Comparison of ENCODE assay signal across 26 cellular contexts in the genomic region with DNA sequence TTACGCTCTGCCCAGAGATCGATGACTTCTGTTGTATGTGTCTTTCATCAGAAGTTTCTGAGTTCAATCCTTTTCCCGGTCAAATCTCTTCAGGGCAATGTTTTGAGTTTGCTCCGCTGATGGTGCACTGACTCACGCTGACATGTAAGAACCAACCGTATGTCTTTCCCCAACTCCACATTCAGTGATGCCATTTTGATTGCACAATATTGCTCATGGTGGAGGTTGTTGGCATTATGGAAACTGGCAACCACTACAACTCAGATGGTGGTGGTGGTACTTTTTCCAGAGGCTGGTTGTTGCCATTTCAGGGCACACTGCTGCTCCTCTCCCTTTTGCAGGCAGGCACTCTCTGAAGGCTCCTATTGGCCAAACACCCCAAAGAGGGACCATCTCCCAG.
DNase-seq lines count a peak whose midpoint lies in the region; ATAC-seq, FAIRE-seq and TF ChIP-seq lines count a peak whose summit lies in the region.
"Had no signal": no experiment of that assay in that cellular context is flagged by ENCODE, and none has a peak within 500 bp of the region (broad histone marks: within the 10 kb centered on the region; RNA-seq: fewer than 3 reads in every experiment).

No MANE protein-coding gene starts in this region.

- H2AFZ ChIP-seq in HepG2 (ENCODE audit: low read length) (no peak overlapping the region), K562 (ENCODE audit: low read depth, low read length) (no peak overlapping the region), neural progenitor cell (replicated peaks) (peak overlapping the region; percentile 76)

- H3K4me1 Mint-ChIP-seq in neural progenitor cell (no peaks in the 10 kb centered on the region), endothelial cell (ENCODE audit: unreplicated experiment) (no peaks in the 10 kb centered on the region)
- H3K4me1 Mint-ChIP-seq: B cell had no signal

- TF ChIP-seq CTCF in HepG2 (CRISPR knock-in tag; IDR thresholded peaks at IDR 0.05), result no peak
- TF ChIP-seq CTCF in right lobe of liver (IDR thresholded peaks at IDR 0.05), result no peak
- TF ChIP-seq CTCF in K562 (IDR thresholded peaks at IDR 0.05 in 2 of 3, conservative IDR thresholded peaks at IDR 0.05 in 1 of 3; ENCODE audit: insufficient read depth in 2 of 3, low read depth in 1 of 3, low read length in 3 of 3), result no peak
- no peak for TF ChIP-seq CTCF in neural progenitor cell (IDR thresholded peaks at IDR 0.05)
- TF ChIP-seq CTCF in endothelial cell (IDR thresholded peaks at IDR 0.05; ENCODE audit: unreplicated experiment), result no peak

- no peaks in the 10 kb centered on the region for H3K9me1 ChIP-seq in K562 (ENCODE audit: control insufficient read depth, insufficient read depth, low read length)

- H3K27me3 ChIP-seq in HepG2 (ENCODE audit: control insufficient read depth in 1 of 2, insufficient read depth in 2 of 2, low read length in 2 of 2), result no peaks in the 10 kb centered on the region; a peak in 1 of 5 replicates
- H3K27me3 ChIP-seq in right lobe of liver, result no peaks in the 10 kb centered on the region
- no peaks in the 10 kb centered on the region for H3K27me3 ChIP-seq in K562 (ENCODE audit: control insufficient read depth in 2 of 2, insufficient read depth in 2 of 2, low read length in 2 of 2)
- H3K27me3 ChIP-seq in neural progenitor cell, result no peaks in the 10 kb centered on the region
- H3K27me3 ChIP-seq: BLaER1 treated with 17β-estradiol and CSF1 and Interleukin-3, amounts not matched to agents 10 nM and 100 nM had no signal

- FAIRE-seq in HepG2 (lab: Jason Lieb, UNC), result no peak
- no peak for FAIRE-seq in K562 (lab: Jason Lieb, UNC)
- FAIRE-seq: A549, D721Med, G401.6, GM12878, GM12892, GM18507, GM19239 had no signal

- H3K9me3 ChIP-seq in HepG2 (ENCODE audit: low read length) (peaks cover 90% of the 10 kb centered on the region), right lobe of liver (no peaks in the 10 kb centered on the region), K562 (replicated peaks; ENCODE audit: control insufficient read depth, insufficient read depth, low read depth, low read length) (no peaks in the 10 kb centered on the region), neural progenitor cell (ENCODE audit: low read depth) (no peaks in the 10 kb centered on the region)

- no peak overlapping the region for H3K4me3 ChIP-seq in HepG2 (replicated peaks in 1 of 3; ENCODE audit: insufficient read depth in 1 of 3, low read depth in 2 of 3, low read length in 3 of 3)
- H3K4me3 ChIP-seq in right lobe of liver, result no peak overlapping the region
- no peak overlapping the region for H3K4me3 ChIP-seq in K562
- H3K4me3 ChIP-seq in neural progenitor cell, result no peak overlapping the region
- H3K4me3 ChIP-seq: A549; BLaER1 treated with 17β-estradiol and CSF1 and Interleukin-3, amounts not matched to agents 10 nM and 100 nM; GM12878 had no signal

- ATAC-seq in HepG2, result no peak
- no peak for ATAC-seq in right lobe of liver
- no peak for ATAC-seq in K562
- ATAC-seq in GM18868 (IDR thresholded peaks at IDR 0.05; ENCODE audit: unreplicated experiment), result no peak
- ATAC-seq in GM19397 (IDR thresholded peaks at IDR 0.05; ENCODE audit: unreplicated experiment), result no peak
- ATAC-seq: A549; CD8-positive, alpha-beta T cell; GM12878 had no signal

- H3K9ac ChIP-seq in HepG2 (ENCODE audit: insufficient read depth, low read depth, low read length), result no peak overlapping the region
- no peak overlapping the region for H3K9ac ChIP-seq in K562 (ENCODE audit: insufficient read depth in 1 of 2, low read depth in 2 of 2, low read length in 2 of 2)
- H3K9ac ChIP-seq in neural progenitor cell, result no peak overlapping the region
- H3K9ac ChIP-seq: BLaER1 treated with 17β-estradiol and CSF1 and Interleukin-3, amounts not matched to agents 10 nM and 100 nM had no signal

- no peak for TF ChIP-seq RAD21 in HepG2 (CRISPR knock-in tag; IDR thresholded peaks at IDR 0.05)
- no peak for TF ChIP-seq RAD21 in K562 (CRISPR knock-in tag; conservative IDR thresholded peaks at IDR 0.05 in 1 of 2, IDR thresholded peaks at IDR 0.05 in 1 of 2)

- H3F3A ChIP-seq in neural progenitor cell (ENCODE audit: low read depth), result no peaks in the 10 kb centered on the region

- H3K79me2 ChIP-seq in HepG2 (ENCODE audit: insufficient read depth, low read length) (no peaks in the 10 kb centered on the region), K562 (ENCODE audit: control insufficient read depth, insufficient read depth, low read length) (no peaks in the 10 kb centered on the region), neural progenitor cell (ENCODE audit: low read depth) (no peaks in the 10 kb centered on the region)

- CTCF ChIA-PET in HepG2 (lab: Yijun Ruan, JAX; ENCODE audit: low intra/inter-chr PET ratio, low total read pairs), result no interaction called here
- CTCF ChIA-PET in K562 (lab: Yijun Ruan, JAX; ENCODE audit: low intra/inter-chr PET ratio), result no interaction called here

- TF ChIP-seq EP300 in HepG2 (IDR thresholded peaks at IDR 0.05; ENCODE audit: low read depth in 2 of 2, low read length in 2 of 2) (no peak), HepG2 (CRISPR knock-in tag; IDR thresholded peaks at IDR 0.05; ENCODE audit: borderline replicate concordance) (no peak), K562 (IDR thresholded peaks at IDR 0.05; ENCODE audit: low read length) (no peak)

- H3K4me3 Mint-ChIP-seq in neural progenitor cell (no peak overlapping the region), endothelial cell (ENCODE audit: unreplicated experiment) (no peak overlapping the region)
- H3K4me3 Mint-ChIP-seq: B cell; CD4-positive, alpha-beta T cell; CD8-positive, alpha-beta T cell had no signal

- H3K36me3 Mint-ChIP-seq in neural progenitor cell, result no peaks in the 10 kb centered on the region
- peaks cover 7% of the 10 kb centered on the region for H3K36me3 Mint-ChIP-seq in endothelial cell (ENCODE audit: low read depth, unreplicated experiment)
- H3K36me3 Mint-ChIP-seq: CD8-positive, alpha-beta T cell had no signal

- H4K20me1 ChIP-seq in HepG2 (ENCODE audit: insufficient read depth, low read length) (no peaks in the 10 kb centered on the region), K562 (replicated peaks; ENCODE audit: control insufficient read depth, insufficient read depth, low read length) (no peaks in the 10 kb centered on the region), neural progenitor cell (ENCODE audit: low read depth) (no peaks in the 10 kb centered on the region)
- H4K20me1 ChIP-seq: BLaER1 treated with 17β-estradiol and CSF1 and Interleukin-3, amounts not matched to agents 10 nM and 100 nM had no signal

- H3K27ac ChIP-seq in HepG2 (ENCODE audit: extremely low read length, insufficient read depth, low read length), result no peak overlapping the region
- H3K27ac ChIP-seq in right lobe of liver, result no peak overlapping the region
- no peak overlapping the region for H3K27ac ChIP-seq in K562 (ENCODE audit: extremely low read depth, low read depth, low read length)
- no peak overlapping the region for H3K27ac ChIP-seq in neural progenitor cell
- H3K27ac ChIP-seq: 22Rv1; A549; BLaER1 treated with 17β-estradiol and CSF1 and Interleukin-3, amounts not matched to agents 10 nM and 100 nM; C4-2B had no signal

- no peaks in the 10 kb centered on the region for H3K27me3 Mint-ChIP-seq in neural progenitor cell (ENCODE audit: insufficient read depth, low read depth)
- H3K27me3 Mint-ChIP-seq in endothelial cell (ENCODE audit: unreplicated experiment), result peaks cover 4% of the 10 kb centered on the region
- H3K27me3 Mint-ChIP-seq: B cell; CD4-positive, alpha-beta T cell had no signal

- H3K27ac Mint-ChIP-seq in neural progenitor cell (no peak overlapping the region), endothelial cell (ENCODE audit: unreplicated experiment) (no peak overlapping the region)
- H3K27ac Mint-ChIP-seq: B cell; CD4-positive, alpha-beta T cell; CD8-positive, alpha-beta T cell had no signal

- H3K4me2 ChIP-seq in HepG2 (ENCODE audit: low read depth, low read length), result no peak overlapping the region
- H3K4me2 ChIP-seq in K562 (ENCODE audit: insufficient read depth, low read length), result no peak overlapping the region
- no peak overlapping the region for H3K4me2 ChIP-seq in neural progenitor cell
- H3K4me2 ChIP-seq: A549; BLaER1 treated with 17β-estradiol and CSF1 and Interleukin-3, amounts not matched to agents 10 nM and 100 nM had no signal

- 16% methylated on average over 6 of the region's 6 CpGs for WGBS in HepG2 (ENCODE audit: low lambda C conversion rate)
- 75% methylated on average over 6 of the region's 6 CpGs for WGBS in right lobe of liver (ENCODE audit: insufficient coverage, low coverage, low lambda C conversion rate, missing lambda C conversion rate)
- 0% methylated on average over 6 of the region's 6 CpGs for WGBS in K562 (ENCODE audit: insufficient coverage, low coverage, missing lambda C conversion rate)

- intact Hi-C loops in HepG2 (cut with micrococcal nuclease; ENCODE audit: unreplicated experiment) (no loop called here), right lobe of liver (cut with DNase I) (no loop called here), K562 (cut with micrococcal nuclease) (no loop called here)

- TF ChIP-seq POLR2A in HepG2 (IDR thresholded peaks at IDR 0.05; ENCODE audit: insufficient read depth in 1 of 2, low read depth in 2 of 2, low read length in 2 of 2), result no peak
- no peak for TF ChIP-seq POLR2A in right lobe of liver (IDR thresholded peaks at IDR 0.05)
- TF ChIP-seq POLR2A in K562 (conservative IDR thresholded peaks at IDR 0.05), result no peak

- H3K4me1 ChIP-seq in HepG2 (ENCODE audit: insufficient read depth, low read length) (no peaks in the 10 kb centered on the region), right lobe of liver (no peaks in the 10 kb centered on the region), K562 (replicated peaks in 1 of 2; ENCODE audit: control insufficient read depth in 2 of 2, insufficient read depth in 2 of 2, low read length in 2 of 2) (no peaks in the 10 kb centered on the region), neural progenitor cell (no peaks in the 10 kb centered on the region)
- H3K4me1 ChIP-seq: A549; BLaER1 treated with 17β-estradiol and CSF1 and Interleukin-3, amounts not matched to agents 10 nM and 100 nM; Caco-2 had no signal

- H3K36me3 ChIP-seq in HepG2 (replicated peaks in 1 of 2; ENCODE audit: control insufficient read depth in 1 of 2, insufficient read depth in 2 of 2, low read length in 2 of 2), result no peaks in the 10 kb centered on the region
- no peaks in the 10 kb centered on the region for H3K36me3 ChIP-seq in right lobe of liver
- no peaks in the 10 kb centered on the region for H3K36me3 ChIP-seq in K562 (ENCODE audit: control insufficient read depth, insufficient read depth, low read length)
- H3K36me3 ChIP-seq in neural progenitor cell, result no peaks in the 10 kb centered on the region
- H3K36me3 ChIP-seq: BLaER1 treated with 17β-estradiol and CSF1 and Interleukin-3, amounts not matched to agents 10 nM and 100 nM had no signal

- no TSS peak for BruUV-seq in HepG2 (replicated peaks; lab: Mats Ljungman, UMichigan)
- no TSS peak for BruUV-seq in K562 (replicated peaks; lab: Mats Ljungman, UMichigan)

- in situ Hi-C loops in HepG2 (cut with HindIII; ENCODE audit: extremely low pct_ligation_motif_present, low pct_unique_long_range_greater_than_20kb) (no loop called here), K562 (cut with MboI) (no loop called here)

- POLR2A ChIA-PET in HepG2 (lab: Yijun Ruan, JAX) (no interaction called here), K562 (lab: Yijun Ruan, JAX) (no interaction called here)

- H3K9me3 Mint-ChIP-seq in neural progenitor cell (peaks cover 2% of the 10 kb centered on the region), endothelial cell (ENCODE audit: unreplicated experiment) (peaks cover 8% of the 10 kb centered on the region)

- no peak for DNase-seq in HepG2 (ENCODE audit: low spot score)
- no peak for DNase-seq in right lobe of liver
- no peak for DNase-seq in K562 (ENCODE audit: extremely low read depth in 1 of 4, low spot score in 3 of 4)
- no peak for DNase-seq in neural progenitor cell (ENCODE audit: low spot score)
- no peak for DNase-seq in endothelial cell (ENCODE audit: low spot score)
- DNase-seq: AML-193; Caco-2; Calu3; CD4-positive, alpha-beta T cell; CD8-positive, alpha-beta T cell; DMS79; DND-41; GF-D8 had no signal
